Comparison of ENCODE assay signal across 35 cellular contexts in the genomic region with DNA sequence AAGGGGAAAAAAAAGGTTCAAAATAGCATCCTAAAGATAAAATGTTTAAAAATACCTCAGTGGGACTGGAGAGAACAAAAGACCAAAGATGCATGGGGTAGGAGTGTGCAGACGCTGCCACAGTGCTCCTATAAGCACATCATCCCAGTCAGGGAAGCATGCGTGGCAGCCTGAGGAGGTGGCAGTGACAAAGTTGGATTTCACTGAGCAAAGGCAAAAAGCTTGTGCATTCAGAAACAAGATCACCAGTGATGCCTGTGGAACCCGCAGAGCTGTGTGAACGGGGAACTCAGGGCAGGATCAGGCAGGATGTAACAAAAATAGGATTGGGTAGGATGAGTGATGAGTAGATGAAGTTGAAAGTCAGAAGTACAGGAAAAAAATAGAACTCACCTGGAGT.
"Had no signal": no experiment of that assay in that cellular context is flagged by ENCODE, and none has a peak within 500 bp of the region (broad histone marks: within the 10 kb centered on the region; RNA-seq: fewer than 3 reads in every experiment).

No MANE protein-coding gene starts in this region.

- H3K9ac ChIP-seq: KMS-11 had no signal

- H3K4me3 ChIP-seq: MG63 had no signal

- H3K27ac ChIP-seq: KMS-11 had no signal

- H3K36me3 ChIP-seq: MG63 had no signal

- H3K27me3 ChIP-seq: MG63 had no signal

- H3K9me3 ChIP-seq: MG63 had no signal

- DNase-seq: Karpas-422, Kasumi-1, KG1, MG63, MM.1S, MV-4-11, NCI-H1048, NCI-H1092, NCI-H1092 treated with DMSO at 0.1 percent for 48 hours, NCI-H1105, NCI-H1105 treated with DMSO at 0.1 percent for 48 hours, NCI-H1417, NCI-H1417 treated with DMSO at 0.1 percent for 48 hours, NCI-H1436, NCI-H1436 treated with DMSO at 0.1 percent for 48 hours, NCI-H146, NCI-H1694, NCI-H1694 treated with DMSO at 0.1 percent for 48 hours, NCI-H187, NCI-H187 treated with DMSO at 0.1 percent for 48 hours, NCI-H1930, NCI-H2029, NCI-H2029 treated with DMSO at 0.1 percent for 48 hours, NCI-H2081, NCI-H2081 treated with DMSO at 0.1 percent for 48 hours, NCI-H2107, NCI-H2171, NCI-H2171 treated with DMSO at 0.1 percent for 48 hours, NCI-H2227 treated with DMSO at 0.1 percent for 48 hours, NCI-H226, NCI-H345, NCI-H446, NCI-H446 treated with DMSO at 0.1 percent for 48 hours, NCI-H510A had no signal
